Comparison of ENCODE assay signal across 9 cellular contexts in genomic region chr4:79042079-79042674, GRCh38.
DNase-seq lines count a peak whose midpoint lies in the region; ATAC-seq and TF ChIP-seq lines count a peak whose summit lies in the region.
"Had no signal": no experiment of that assay in that cellular context is flagged by ENCODE, and none has a peak within 500 bp of the region (broad histone marks: within the 10 kb centered on the region; RNA-seq: fewer than 3 reads in every experiment).

No MANE protein-coding gene starts in this region.

- no peaks in the 10 kb centered on the region for H4K20me1 ChIP-seq in osteoblast (ENCODE audit: insufficient read depth, low read length)

- no peaks in the 10 kb centered on the region for H3K36me3 ChIP-seq in osteoblast (ENCODE audit: insufficient read depth, low read length)

- H3K4me1 Mint-ChIP-seq in endothelial cell (ENCODE audit: unreplicated experiment), result peaks cover 5% of the 10 kb centered on the region
- H3K4me1 Mint-ChIP-seq: activated naive CD8-positive, alpha-beta T cell treated with anti-CD3 and anti-CD28 coated beads, Interleukin-2, amount 10 ng/mL, durations not matched to agents 7 days and 5 days had no signal

- no peaks in the 10 kb centered on the region for H3K79me2 ChIP-seq in osteoblast (ENCODE audit: insufficient read depth, low read length)

- peak; percentile 78 for TF ChIP-seq CTCF in 22Rv1 (IDR thresholded peaks at IDR 0.05)
- no peak for TF ChIP-seq CTCF in GM20000 (IDR thresholded peaks at IDR 0.05; ENCODE audit: extremely low read depth, missing control alignments)
- peak; percentile 55 for TF ChIP-seq CTCF in endothelial cell (IDR thresholded peaks at IDR 0.05; ENCODE audit: unreplicated experiment)
- TF ChIP-seq CTCF in osteoblast (IDR thresholded peaks at IDR 0.05; ENCODE audit: extremely low read depth, low read depth, low read length), result peak; percentile 50

- H3K4me2 ChIP-seq in osteoblast (ENCODE audit: insufficient read depth, low read length), result no peak overlapping the region

- H3K9me3 ChIP-seq in osteoblast (ENCODE audit: low read depth, low read length), result no peaks in the 10 kb centered on the region

- no peak for ATAC-seq in HG02571 (IDR thresholded peaks at IDR 0.05; ENCODE audit: unreplicated experiment)
- no peak for ATAC-seq in esophagus mucosa

- H3K27me3 Mint-ChIP-seq in endothelial cell (ENCODE audit: unreplicated experiment), result no peaks in the 10 kb centered on the region
- H3K27me3 Mint-ChIP-seq: activated naive CD8-positive, alpha-beta T cell treated with anti-CD3 and anti-CD28 coated beads, Interleukin-2, amount 10 ng/mL, durations not matched to agents 7 days and 5 days had no signal

- DNase-seq in GM20000 (ENCODE audit: low spot score) (peak; percentile 31), NCI-H69 (lab: John Stamatoyannopoulos, UW) (peak; percentile 85), endothelial cell (ENCODE audit: low spot score) (peak; percentile 18), osteoblast (ENCODE audit: insufficient read length, low spot score, missing footprints) (peak; percentile 84), substantia nigra (lab: John Stamatoyannopoulos, UW) (no peak)
- DNase-seq: activated naive CD8-positive, alpha-beta T cell treated with anti-CD3 and anti-CD28 coated beads, Interleukin-2, amount 10 ng/mL, durations not matched to agents 7 days and 5 days had no signal

- H3K4me1 ChIP-seq in osteoblast (ENCODE audit: insufficient read depth, low read length), result no peaks in the 10 kb centered on the region

- H3K9me3 Mint-ChIP-seq in endothelial cell (ENCODE audit: unreplicated experiment), result no peaks in the 10 kb centered on the region
- H3K9me3 Mint-ChIP-seq: activated naive CD8-positive, alpha-beta T cell treated with anti-CD3 and anti-CD28 coated beads, Interleukin-2, amount 10 ng/mL, durations not matched to agents 7 days and 5 days had no signal

- no peaks in the 10 kb centered on the region for H3K27me3 ChIP-seq in osteoblast (ENCODE audit: insufficient read depth, low read length)

- H3K36me3 Mint-ChIP-seq in endothelial cell (ENCODE audit: low read depth, unreplicated experiment), result no peaks in the 10 kb centered on the region
- H3K36me3 Mint-ChIP-seq: activated naive CD8-positive, alpha-beta T cell treated with anti-CD3 and anti-CD28 coated beads, Interleukin-2, amount 10 ng/mL, durations not matched to agents 7 days and 5 days had no signal

- H3K27ac Mint-ChIP-seq in endothelial cell (ENCODE audit: unreplicated experiment), result no peak overlapping the region
- H3K27ac Mint-ChIP-seq: activated naive CD8-positive, alpha-beta T cell treated with anti-CD3 and anti-CD28 coated beads, Interleukin-2, amount 10 ng/mL, durations not matched to agents 7 days and 5 days had no signal

- no peak overlapping the region for H3K4me3 ChIP-seq in osteoblast (ENCODE audit: insufficient read depth, low read length)

- H3K27ac ChIP-seq in 22Rv1, result no peak overlapping the region
- no peak overlapping the region for H3K27ac ChIP-seq in osteoblast (ENCODE audit: low read depth, low read length)
- no peak overlapping the region for H3K27ac ChIP-seq in substantia nigra (ENCODE audit: low read depth, low read length, poor library complexity, severe bottlenecking)

- H3K4me3 Mint-ChIP-seq in endothelial cell (ENCODE audit: unreplicated experiment), result no peak overlapping the region
- H3K4me3 Mint-ChIP-seq: activated naive CD8-positive, alpha-beta T cell treated with anti-CD3 and anti-CD28 coated beads, Interleukin-2, amount 10 ng/mL, durations not matched to agents 7 days and 5 days had no signal

- no peak overlapping the region for H2AFZ ChIP-seq in osteoblast (ENCODE audit: low read length)

Comparison
In these comparisons a context has a peak if more than half of its experiments do, and no peak if none do; other contexts are left out.
1. DNase-seq: peak in GM20000 (single experiment), NCI-H69 (single experiment), endothelial cell (single experiment) and osteoblast (single experiment); none in substantia nigra (0 of 49).